In the genomic region with DNA sequence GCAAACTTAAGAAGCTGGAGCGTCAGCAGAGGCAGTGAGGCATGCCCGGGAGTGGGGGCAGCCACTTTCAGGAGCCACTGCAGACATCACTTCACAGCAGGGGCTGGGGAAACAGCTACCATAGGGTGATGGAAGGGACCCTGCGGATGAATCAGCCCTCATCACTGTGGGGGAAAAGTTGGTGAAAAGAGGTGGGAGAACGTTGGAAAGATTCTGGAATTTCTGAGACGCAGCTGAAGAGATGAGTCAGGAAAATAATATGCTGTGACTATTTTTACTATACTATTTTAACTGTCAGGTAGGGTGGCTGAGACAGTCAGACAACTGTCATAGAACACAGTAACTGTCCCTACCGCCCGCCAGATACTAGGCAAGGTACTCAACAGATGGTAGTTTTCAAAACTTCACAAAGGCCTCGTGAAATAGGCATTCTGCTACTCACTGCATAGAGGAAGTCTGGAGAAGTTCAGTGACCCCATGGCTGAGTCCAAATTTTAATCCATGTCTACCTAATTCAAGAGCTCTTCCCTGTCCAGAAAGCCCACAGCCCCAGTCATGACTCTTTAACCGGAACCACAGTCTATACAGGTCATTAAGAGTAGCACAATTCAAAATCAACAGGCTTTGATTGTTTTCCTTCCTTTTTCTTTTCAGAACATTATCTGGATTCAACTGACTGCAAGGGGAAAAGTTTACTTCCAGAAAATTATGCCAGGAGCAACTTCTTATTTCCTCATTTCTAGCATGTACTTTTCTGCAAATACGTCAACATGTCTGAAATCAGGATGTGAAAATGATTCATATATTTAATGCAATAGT, we compare ENCODE assay signal across 1 cellular context.
TF ChIP-seq lines count a peak whose summit lies in the region.

No MANE protein-coding gene starts in this region.

TF ChIP-seq in endothelial cell of umbilical vein, 7 proteins besides CTCF, POLR2A, EP300 and RAD21:
- TF ChIP-seq GATA2 (IDR thresholded peaks at IDR 0.05; ENCODE audit: insufficient read depth, insufficient read length, low read depth, low read length) (no peak), POLR2AphosphoS5 (IDR thresholded peaks at IDR 0.05; ENCODE audit: insufficient read depth, low read depth, low read length) (no peak), FOS (IDR thresholded peaks at IDR 0.05; ENCODE audit: borderline replicate concordance, insufficient read depth, low read length) (no peak)
- TF ChIP-seq, protein P1, sequence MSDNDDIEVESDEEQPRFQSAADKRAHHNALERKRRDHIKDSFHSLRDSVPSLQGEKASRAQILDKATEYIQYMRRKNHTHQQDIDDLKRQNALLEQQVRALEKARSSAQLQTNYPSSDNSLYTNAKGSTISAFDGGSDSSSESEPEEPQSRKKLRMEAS (IDR thresholded peaks at IDR 0.05; ENCODE audit: insufficient read depth, insufficient read length): no peak
